1 cellular context compared by ENCODE assay signal in genomic region chr5:181223041-181223728, GRCh38.
TF ChIP-seq lines count a peak whose summit lies in the region.

Gene TRIM41, plus strand, starts transcription at chr5:181223281. Its CDS starts 719 bp downstream, at chr5:181224000.

TF ChIP-seq in HepG2, 621 proteins besides CTCF, POLR2A, EP300 and RAD21 (continued from another document and continues in another):
- TF ChIP-seq ZNF280B (CRISPR knock-in tag; IDR thresholded peaks at IDR 0.05; ENCODE audit: borderline replicate concordance) (0 out of 2 replicates have a peak, but pooled peaks have one; percentile 46), MBNL3 (CRISPR knock-in tag; conservative IDR thresholded peaks at IDR 0.05) (no peak), ZNF256 (CRISPR knock-in tag; conservative IDR thresholded peaks at IDR 0.05) (no peak), HNRNPK (IDR thresholded peaks at IDR 0.05; ENCODE audit: low read depth, low read length, poor library complexity, severe bottlenecking) (peak; percentile 16), MAX (IDR thresholded peaks at IDR 0.05) (no peak), ZNF33A (CRISPR knock-in tag; IDR thresholded peaks at IDR 0.05; ENCODE audit: borderline replicate concordance) (no peak), ZNF564 (CRISPR knock-in tag; IDR thresholded peaks at IDR 0.05) (no peak; the same call in 1 of the 2 replicates), TBL1XR1 (IDR thresholded peaks at IDR 0.05; ENCODE audit: borderline replicate concordance, low read length, partially characterized antibody) (no peak), DR1 (CRISPR knock-in tag; IDR thresholded peaks at IDR 0.05) (peak; percentile 71; the same call in 1 of the 2 replicates), ZNF260 (CRISPR knock-in tag; IDR thresholded peaks at IDR 0.05; ENCODE audit: borderline replicate concordance, low read depth) (no peak), ZNF274 (CRISPR knock-in tag; IDR thresholded peaks at IDR 0.05) (peak; percentile 30; the same call in 1 of the 2 replicates), BRD4 (CRISPR knock-in tag; IDR thresholded peaks at IDR 0.05) (peak; percentile 46; the same call in 1 of the 2 replicates), MAF1 (CRISPR knock-in tag; IDR thresholded peaks at IDR 0.05; ENCODE audit: borderline replicate concordance) (no peak), ZNF207 (IDR thresholded peaks at IDR 0.05; ENCODE audit: borderline replicate concordance) (no peak), ZNF331 (CRISPR knock-in tag; IDR thresholded peaks at IDR 0.05) (no peak; the same call in none of the 2 replicates), ZHX1 (CRISPR knock-in tag; IDR thresholded peaks at IDR 0.05; ENCODE audit: low read depth) (no peak; the same call in 1 of the 2 replicates), ZNF512B (CRISPR knock-in tag; IDR thresholded peaks at IDR 0.05; ENCODE audit: borderline replicate concordance) (0 out of 2 replicates have a peak, but pooled peaks have one; percentile 54), PHF20 (CRISPR knock-in tag; IDR thresholded peaks at IDR 0.05) (peak; percentile 90), TBX2 (CRISPR knock-in tag; IDR thresholded peaks at IDR 0.05; ENCODE audit: borderline replicate concordance) (peak; percentile 82), ZFP36 (IDR thresholded peaks at IDR 0.05; ENCODE audit: borderline replicate concordance, low read depth, low read length, partially characterized antibody) (no peak), ZNF850 (CRISPR knock-in tag; conservative IDR thresholded peaks at IDR 0.05) (no peak), HOXA7 (CRISPR knock-in tag; IDR thresholded peaks at IDR 0.05) (no peak), FOXK2 (IDR thresholded peaks at IDR 0.05) (0 out of 2 replicates have a peak, but pooled peaks have one; percentile 22), ZNF556 (CRISPR knock-in tag; IDR thresholded peaks at IDR 0.05; ENCODE audit: borderline replicate concordance) (peak; percentile 84; the same call in 1 of the 2 replicates), IKZF1 (IDR thresholded peaks at IDR 0.05) (no peak), KDM4B (CRISPR knock-in tag; IDR thresholded peaks at IDR 0.05) (0 out of 2 replicates have a peak, but pooled peaks have one; percentile 67), SALL2 (CRISPR knock-in tag; IDR thresholded peaks at IDR 0.05) (peak; percentile 77), SRF (IDR thresholded peaks at IDR 0.05; ENCODE audit: low read depth, low read length) (no peak), ZNF691 (CRISPR knock-in tag; IDR thresholded peaks at IDR 0.05; ENCODE audit: borderline replicate concordance, low read depth) (peak; percentile 80; the same call in 1 of the 2 replicates), MTA3 (CRISPR knock-in tag; IDR thresholded peaks at IDR 0.05) (no peak), FOXO4 (CRISPR knock-in tag; conservative IDR thresholded peaks at IDR 0.05) (no peak), ZNF292 (CRISPR knock-in tag; IDR thresholded peaks at IDR 0.05; ENCODE audit: borderline replicate concordance, low read depth) (no peak), GABPB1 (CRISPR knock-in tag; IDR thresholded peaks at IDR 0.05) (peak; percentile 97), ATF7 (IDR thresholded peaks at IDR 0.05) (no peak), ATF7 (CRISPR knock-in tag; IDR thresholded peaks at IDR 0.05) (no peak), ZNF280D (CRISPR knock-in tag; IDR thresholded peaks at IDR 0.05) (peak; percentile 77; the same call in 1 of the 2 replicates), SP140L (CRISPR knock-in tag; IDR thresholded peaks at IDR 0.05; ENCODE audit: borderline replicate concordance) (no peak), SPEN (CRISPR knock-in tag; IDR thresholded peaks at IDR 0.05; ENCODE audit: low read depth) (peak; percentile 86; the same call in 1 of the 2 replicates), MIXL1 (CRISPR knock-in tag; IDR thresholded peaks at IDR 0.05) (no peak; the same call in 1 of the 2 replicates), CCAR2 (optimal IDR thresholded peaks at IDR 0.05; ENCODE audit: low read depth, low read length) (no peak), HMG20B (CRISPR knock-in tag; conservative IDR thresholded peaks at IDR 0.05) (no peak; the same call in 1 of the 2 replicates), ZSCAN22 (CRISPR knock-in tag; IDR thresholded peaks at IDR 0.05) (no peak; the same call in 1 of the 2 replicates), ZNF362 (CRISPR knock-in tag; IDR thresholded peaks at IDR 0.05; ENCODE audit: borderline replicate concordance) (no peak), SP1 (IDR thresholded peaks at IDR 0.05) (no peak), SP1 (CRISPR knock-in tag; IDR thresholded peaks at IDR 0.05) (peak; percentile 79), LBX2 (CRISPR knock-in tag; IDR thresholded peaks at IDR 0.05; ENCODE audit: borderline replicate concordance) (no peak), REST (IDR thresholded peaks at IDR 0.05; ENCODE audit: borderline replicate concordance in 1 of 2, low read depth in 1 of 2, low read length in 2 of 2) (no peak; a peak in 1 of 4 replicates)
